In genomic region chr15:61237400-61237799, GRCh38 we compare ENCODE assay signal across 28 cellular contexts.
"Had no signal": no experiment of that assay in that cellular context is flagged by ENCODE, and none has a peak within 500 bp of the region (broad histone marks: within the 10 kb centered on the region; RNA-seq: fewer than 3 reads in every experiment).

No MANE protein-coding gene starts in this region.

- H3K9me3 ChIP-seq: colonic mucosa, esophagus muscularis mucosa, esophagus squamous epithelium, gastrocnemius medialis, gastroesophageal sphincter, heart left ventricle, heart right ventricle had no signal

- H3K27ac ChIP-seq: colonic mucosa, coronary artery, dorsolateral prefrontal cortex, epithelial cell of prostate, esophagus muscularis mucosa, esophagus squamous epithelium, foreskin keratinocyte, gastrocnemius medialis, gastroesophageal sphincter, heart left ventricle, heart right ventricle had no signal

- FAIRE-seq: colon, endometrium, endothelial cell of umbilical vein, frontal cortex had no signal

- H3K4me3 ChIP-seq: colonic mucosa, coronary artery, dorsolateral prefrontal cortex, esophagus muscularis mucosa, esophagus squamous epithelium, gastrocnemius medialis, gastroesophageal sphincter, heart left ventricle, heart right ventricle had no signal

- ATAC-seq: effector memory CD8-positive, alpha-beta T cell; esophagus mucosa; foreskin keratinocyte; gastrocnemius medialis; gastroesophageal sphincter; heart left ventricle; heart right ventricle had no signal

- DNase-seq: colonic mucosa; cortex of kidney; dermis blood vessel endothelial cell; dorsolateral prefrontal cortex; effector CD4-positive, alpha-beta T cell; effector CD8-positive, alpha-beta T cell; effector memory CD4-positive, alpha-beta T cell; effector memory CD8-positive, alpha-beta T cell; endodermal cell; erythroblast; esophagus squamous epithelium; foreskin fibroblast; foreskin keratinocyte; foreskin melanocyte; gastrocnemius medialis; glutamatergic neuron; head of caudate nucleus; heart left ventricle; heart right ventricle had no signal

- H3K27me3 ChIP-seq: colonic mucosa, gastrocnemius medialis, heart left ventricle had no signal

- H3K4me1 ChIP-seq: colonic mucosa, esophagus muscularis mucosa, esophagus squamous epithelium, foreskin keratinocyte, gastrocnemius medialis, gastroesophageal sphincter, heart left ventricle, heart right ventricle had no signal

- H3K36me3 ChIP-seq: colonic mucosa, esophagus muscularis mucosa, esophagus squamous epithelium, gastrocnemius medialis, gastroesophageal sphincter, heart left ventricle, heart right ventricle had no signal
